ENCODE assay signal across 22 cellular contexts in the genomic region with DNA sequence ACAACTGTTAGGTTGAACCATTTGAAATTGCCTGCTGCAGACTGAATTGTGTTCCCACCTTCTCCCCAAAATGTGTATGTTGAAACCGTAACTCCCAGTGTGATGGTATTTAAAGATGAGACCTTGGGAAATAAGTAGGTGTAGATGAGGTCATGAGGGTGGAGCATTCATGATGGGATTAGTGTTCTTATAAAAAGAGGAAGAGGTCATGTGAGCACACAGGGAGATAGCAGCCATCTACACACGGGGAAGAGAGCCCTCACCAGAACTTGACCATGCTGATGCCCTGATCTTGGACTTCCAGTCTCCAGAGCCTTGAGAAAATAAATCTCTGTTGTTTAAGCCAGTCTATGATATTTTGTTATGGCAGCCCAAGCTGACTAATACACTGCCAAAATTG. TPM values are rescaled to one million over a fixed set of nuclear protein-coding genes. Genes with fewer than 3 reads are reported as not detected.
DNase-seq lines count a peak whose midpoint lies in the region; ATAC-seq, FAIRE-seq and TF ChIP-seq lines count a peak whose summit lies in the region.
"Had no signal": no experiment of that assay in that cellular context is flagged by ENCODE, and none has a peak within 500 bp of the region (broad histone marks: within the 10 kb centered on the region; RNA-seq: fewer than 3 reads in every experiment).

No MANE protein-coding gene starts in this region.

- no peak for TF ChIP-seq EP300 in K562 (IDR thresholded peaks at IDR 0.05; ENCODE audit: low read length)

- no peaks in the 10 kb centered on the region for H3K9me1 ChIP-seq in K562 (ENCODE audit: control insufficient read depth, insufficient read depth, low read length)

- H3K27ac ChIP-seq in K562 (ENCODE audit: extremely low read depth, low read depth, low read length): no peak overlapping the region
- H3K27ac ChIP-seq: A549, C4-2B had no signal

- H3K27me3 ChIP-seq in K562 (ENCODE audit: control insufficient read depth in 2 of 2, insufficient read depth in 2 of 2, low read length in 2 of 2): no peaks in the 10 kb centered on the region; a peak in 1 of 5 replicates
- H3K27me3 ChIP-seq: BE2C had no signal

- H3K79me2 ChIP-seq in K562 (ENCODE audit: control insufficient read depth, insufficient read depth, low read length): no peaks in the 10 kb centered on the region

- no peaks in the 10 kb centered on the region for H3K4me1 ChIP-seq in K562 (replicated peaks in 1 of 2; ENCODE audit: control insufficient read depth in 2 of 2, insufficient read depth in 2 of 2, low read length in 2 of 2)
- H3K4me1 ChIP-seq: A549, BE2C, HAP-1 had no signal

- no peak overlapping the region for H2AFZ ChIP-seq in K562 (ENCODE audit: low read depth, low read length)

- H3K4me3 ChIP-seq in K562: no peak overlapping the region
- H3K4me3 ChIP-seq: A549, HAP-1 had no signal

- intact Hi-C loops in K562 (cut with micrococcal nuclease): no loop called here

- H3K9ac ChIP-seq in K562 (ENCODE audit: insufficient read depth in 1 of 2, low read depth in 2 of 2, low read length in 2 of 2): no peak overlapping the region

- FAIRE-seq in K562 (lab: Jason Lieb, UNC): no peak
- FAIRE-seq: A549, D721Med, G401.6, GM19239 had no signal

- POLR2A ChIA-PET in K562 (lab: Yijun Ruan, JAX): interaction anchor here (0.6 kb wide), 1 partner anchor 230 kb away, joined by 3 read pairs; no protein-coding TSS in a partner anchor

- CTCF ChIA-PET in K562 (lab: Yijun Ruan, JAX; ENCODE audit: low intra/inter-chr PET ratio): no interaction called here

- no peaks in the 10 kb centered on the region for H3K9me3 ChIP-seq in K562 (replicated peaks; ENCODE audit: control insufficient read depth, insufficient read depth, low read depth, low read length)
- H3K9me3 ChIP-seq: A549, BE2C, HAP-1 had no signal

- H3K4me2 ChIP-seq in K562 (ENCODE audit: insufficient read depth, low read length): no peak overlapping the region
- H3K4me2 ChIP-seq: A549 had no signal

- TF ChIP-seq RAD21 in K562 (CRISPR knock-in tag; conservative IDR thresholded peaks at IDR 0.05 in 1 of 2, IDR thresholded peaks at IDR 0.05 in 1 of 2): no peak

- H3K36me3 ChIP-seq in K562 (ENCODE audit: control insufficient read depth, insufficient read depth, low read length): no peaks in the 10 kb centered on the region
- H3K36me3 ChIP-seq: BE2C, HAP-1 had no signal

- in situ Hi-C loops in K562 (cut with MboI): loop anchor here (25.0 kb wide), 1 partner anchor 1156 kb away; no protein-coding TSS in a partner anchor

- no peaks in the 10 kb centered on the region for H4K20me1 ChIP-seq in K562 (replicated peaks; ENCODE audit: control insufficient read depth, insufficient read depth, low read length)

- no peak for TF ChIP-seq CTCF in K562 (IDR thresholded peaks at IDR 0.05 in 2 of 3, conservative IDR thresholded peaks at IDR 0.05 in 1 of 3; ENCODE audit: insufficient read depth in 2 of 3, low read depth in 1 of 3, low read length in 3 of 3)

- peak; percentile 10 for DNase-seq in SIG-M5 treated with dmso at 0.1 percent for 504 hours (lab: John Stamatoyannopoulos, UW; ENCODE audit: unreplicated experiment)
- no peak for DNase-seq in SIG-M5 (lab: John Stamatoyannopoulos, UW)
- peak; percentile 6 to 8 for DNase-seq in Kasumi-1 (lab: John Stamatoyannopoulos, UW)
- DNase-seq in MV-4-11 (lab: John Stamatoyannopoulos, UW): peak; percentile 57
- no peak for DNase-seq in K562 (ENCODE audit: extremely low read depth in 1 of 4, low spot score in 3 of 4)
- no peak for DNase-seq in activated CD4-positive, CD25-positive, alpha-beta regulatory T cell (lab: John Stamatoyannopoulos, UW)
- DNase-seq in stimulated activated CD4-positive, alpha-beta T cell treated with anti-CD3 and anti-CD28 coated beads, Interleukin-15, amount 100 ng/mL, for 24 hours: no peak
- DNase-seq: BE2C; CD8-positive, alpha-beta T cell; COR-L47; DMS153; DMS79 treated with DMSO at 0.1 percent for 48 hours; EL; GOT3 had no signal

- ATAC-seq in K562: no peak
- ATAC-seq in HG02870 (IDR thresholded peaks at IDR 0.05; ENCODE audit: unreplicated experiment): no peak
- ATAC-seq: A549; CD8-positive, alpha-beta T cell had no signal

- no peak for TF ChIP-seq POLR2A in K562 (conservative IDR thresholded peaks at IDR 0.05)

- no TSS peak for BruUV-seq in K562 (replicated peaks; lab: Mats Ljungman, UMichigan)

- WGBS in K562 (ENCODE audit: insufficient coverage, low coverage, missing lambda C conversion rate): 7% methylated on average over 2 of the region's 2 CpGs

TF ChIP-seq in K562, 482 proteins besides CTCF, POLR2A, EP300 and RAD21:
- TF ChIP-seq ARID1B (IDR thresholded peaks at IDR 0.05) (no peak), BHLHE40 (IDR thresholded peaks at IDR 0.05; ENCODE audit: low read length) (0 out of 2 replicates have a peak, but pooled peaks have one; percentile 7), STAT6 (CRISPR knock-in tag; IDR thresholded peaks at IDR 0.05) (no peak), RBM25 (IDR thresholded peaks at IDR 0.05; ENCODE audit: low read depth, low read length, severe bottlenecking) (no peak), THRB (CRISPR knock-in tag; conservative IDR thresholded peaks at IDR 0.05) (no peak)
TF ChIP-seq in K562: peak in this region for 1.

RNA-seq across cellular contexts. Expression of gene FHIT, which starts 17.4 kb away (rescaled TPM):
- total RNA-seq in K562 (2011; cell fraction: chromatin; rRNA removed; ENCODE audit: low replicate concordance): 20.8 and 44.5 TPM in 2 replicates
- total RNA-seq in K562 (2011; cell fraction: nucleolus; rRNA removed): 9.0 and 13.6 TPM in 2 replicates
- total RNA-seq in K562 (2011; cell fraction: nucleoplasm; rRNA removed): 26.4 and 37.9 TPM in 2 replicates
- total RNA-seq in K562 (2014; rRNA removed) (2.0 and 3.9 TPM in 2 replicates), K562 (2014; rRNA removed; fragmentation: Illumina TruSeq; extraction: Trizol) (6.1 and 6.9 TPM in 2 replicates), K562 (2015; rRNA removed; fragmentation: Illumina TruSeq; extraction: Trizol) (7.2 and 9.1 TPM in 2 replicates), K562 (2021) (6.3 and 10.9 TPM in 2 replicates)
- polyA plus RNA-seq in K562 (2011; rRNA removed) (1.7 and 2.5 TPM in 2 replicates), K562 (2014; fragmentation: Illumina TruSeq; extraction: Trizol) (4.3 and 5.0 TPM in 2 replicates), K562 (2014; fragmentation: Nextera tagmentation; extraction: Ambion mirVana) (1 to 10 TPM; 3.6 to 4.3 TPM), K562 (2014; rRNA removed) (3.3 and 4.6 TPM in 2 replicates)
- polyA plus RNA-seq in K562 (2011; cell fraction: cytosol; rRNA removed): 0.30 and 1.2 TPM in 2 replicates
- 5.8 and 7.3 TPM in 2 replicates for polyA plus RNA-seq in K562 (2011; cell fraction: nucleus; rRNA removed)
- 6.8 and 17.1 TPM in 2 replicates for polyA plus RNA-seq in K562 (2012)
- polyA minus RNA-seq in K562 (2011; rRNA and poly(A)+ RNA removed): 3.2 and 3.4 TPM in 2 replicates
- 0.95 TPM in 1 of 2 replicates, not detected in the other for polyA minus RNA-seq in K562 (2011; cell fraction: cytosol; rRNA and poly(A)+ RNA removed)
- polyA minus RNA-seq in K562 (2011; cell fraction: nucleus; rRNA and poly(A)+ RNA removed): 11.8 and 12.4 TPM in 2 replicates
- total RNA-seq: HT1080 had no signal

Comparison
In these comparisons a context has a peak if more than half of its experiments do, and no peak if none do; other contexts are left out.
1. DNase-seq: peak in SIG-M5 treated with dmso at 0.1 percent for 504 hours (single experiment), Kasumi-1 (2 of 2) and MV-4-11 (single experiment); none in SIG-M5 (single experiment), K562 (0 of 4), activated CD4-positive, CD25-positive, alpha-beta regulatory T cell (0 of 4) and stimulated activated CD4-positive, alpha-beta T cell treated with anti-CD3 and anti-CD28 coated beads, Interleukin-15, amount 100 ng/mL, for 24 hours (single experiment).